ENCODE assay signal across 6 cellular contexts in the genomic region with DNA sequence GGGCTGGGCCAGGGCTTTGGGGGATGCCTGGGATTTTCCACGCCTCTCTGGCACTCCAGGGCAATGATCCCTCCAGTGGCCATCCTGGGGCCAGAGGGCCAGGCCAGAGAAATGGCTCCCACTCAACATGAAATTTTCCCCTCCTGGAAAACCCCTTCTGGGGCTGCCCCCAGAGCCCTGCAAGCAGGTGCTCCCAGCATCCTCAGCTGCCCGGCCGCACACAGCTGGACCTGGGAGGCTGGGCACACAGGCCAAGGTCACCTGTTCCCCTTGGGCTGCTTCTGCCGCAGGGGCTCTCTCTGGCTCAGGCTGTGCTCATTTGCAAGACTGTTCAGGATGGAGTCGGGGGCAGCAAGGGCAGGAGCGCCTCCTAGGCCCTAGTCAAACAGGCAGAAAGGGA. TPM values are rescaled to one million over a fixed set of nuclear protein-coding genes. Genes with fewer than 3 reads are reported as not detected.
"Had no signal": no experiment of that assay in that cellular context is flagged by ENCODE, and none has a peak within 500 bp of the region (broad histone marks: within the 10 kb centered on the region; RNA-seq: fewer than 3 reads in every experiment).

No MANE protein-coding gene starts in this region.

RNA-seq across cellular contexts. Expression of a gene that starts 3.9 kb away (rescaled TPM):
- total RNA-seq: HT1080, LHCN-M2, OCI-LY7 had no signal
- polyA plus RNA-seq: IgD-negative memory B cell had no signal

RNA-seq across cellular contexts. Expression of a gene that starts 8.7 kb away (rescaled TPM):
- total RNA-seq: LHCN-M2, OCI-LY7, Right ventricle myocardium inferior, SJCRH30 had no signal
- polyA plus RNA-seq: IgD-negative memory B cell had no signal
